In the genomic region with DNA sequence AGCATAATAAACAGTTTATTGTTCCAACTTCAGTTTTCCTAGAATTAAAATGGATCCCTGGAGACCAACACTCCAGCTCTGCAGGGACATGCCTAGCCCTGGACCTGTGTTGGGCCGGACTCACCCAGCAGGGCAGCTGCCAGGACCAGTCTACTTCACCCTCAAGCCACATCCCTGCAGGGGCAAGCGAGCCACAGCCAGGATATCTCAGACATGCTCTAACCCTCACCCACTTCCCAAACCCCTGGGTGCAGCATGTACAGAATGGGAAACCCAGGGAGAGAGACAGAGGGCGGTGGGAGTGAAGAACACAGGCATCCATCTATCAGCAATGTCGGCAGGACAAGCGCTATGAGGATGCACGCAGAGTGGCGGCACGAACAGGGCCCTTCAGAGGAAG, we compare ENCODE assay signal across 17 cellular contexts.
"Had no signal": no experiment of that assay in that cellular context is flagged by ENCODE, and none has a peak within 500 bp of the region (broad histone marks: within the 10 kb centered on the region; RNA-seq: fewer than 3 reads in every experiment).

No MANE protein-coding gene starts in this region.

- H3K27me3 Mint-ChIP-seq: naive B cell, progenitor cell of endocrine pancreas had no signal

- H3K4me3 Mint-ChIP-seq: activated naive CD4-positive, alpha-beta T cell treated with anti-CD3 and anti-CD28 coated beads for 36 hours; activated T-cell treated with anti-CD3 and anti-CD28 coated beads, Interleukin-2, amount 50 U/mL, for 72 hours; immature natural killer cell; naive B cell had no signal

- H3K4me1 ChIP-seq: breast epithelium, right lobe of liver had no signal

- H3K9me3 ChIP-seq: breast epithelium, right lobe of liver, stomach, thyroid gland had no signal

- H3K27ac ChIP-seq: breast epithelium, right lobe of liver, stomach, thyroid gland, WERI-Rb-1 had no signal

- ATAC-seq: activated T-cell treated with anti-CD3 and anti-CD28 coated beads, Interleukin-2, amount 50 U/mL, for 72 hours; esophagus mucosa; left colon; right lobe of liver had no signal

- H3K4me3 ChIP-seq: breast epithelium, right lobe of liver, stomach, thyroid gland had no signal

- H3K27me3 ChIP-seq: breast epithelium, right lobe of liver, stomach, thyroid gland had no signal

- H3K9me3 Mint-ChIP-seq: immature natural killer cell had no signal

- DNase-seq: activated CD4-positive, alpha-beta T cell treated with anti-CD3 and anti-CD28 coated beads for 48 hours; activated naive CD4-positive, alpha-beta T cell treated with anti-CD3 and anti-CD28 coated beads for 36 hours; activated T-cell treated with anti-CD3 and anti-CD28 coated beads, Interleukin-2, amount 50 U/mL, for 72 hours; amygdala; immature natural killer cell; left colon; naive B cell; occipital lobe; right lobe of liver; stimulated activated CD4-positive, alpha-beta T cell treated with anti-CD3 and anti-CD28 coated beads, Interleukin-2, amount 100 ng/mL, for 48 hours; stomach; T1000; thyroid gland; WERI-Rb-1 had no signal

- H3K27ac Mint-ChIP-seq: activated T-cell treated with anti-CD3 and anti-CD28 coated beads, Interleukin-2, amount 50 U/mL, for 72 hours; progenitor cell of endocrine pancreas had no signal
